Comparison of ENCODE assay signal across 26 cellular contexts in genomic region chr1:236110137-236110536, GRCh38. TPM values are rescaled to one million over a fixed set of nuclear protein-coding genes. Genes with fewer than 3 reads are reported as not detected.
"Had no signal": no experiment of that assay in that cellular context is flagged by ENCODE, and none has a peak within 500 bp of the region (broad histone marks: within the 10 kb centered on the region; RNA-seq: fewer than 3 reads in every experiment).

No MANE protein-coding gene starts in this region.

- DNase-seq: left colon; left lung; mesendoderm; right cardiac atrium; stimulated activated CD4-positive, alpha-beta T cell treated with anti-CD3 and anti-CD28 coated beads, Interleukin-12 subunit alpha, Interleukin-12 subunit beta, amount 100 ng/mL, for 4 hours; stimulated activated CD4-positive, alpha-beta T cell treated with anti-CD3 and anti-CD28 coated beads, Interleukin-15, amount 100 ng/mL, for 24 hours; stimulated activated CD4-positive, alpha-beta T cell treated with anti-CD3 and anti-CD28 coated beads, Interleukin-2, amount 100 ng/mL, for 24 hours; stimulated activated CD4-positive, alpha-beta T cell treated with anti-CD3 and anti-CD28 coated beads, Interleukin-4, amount 100 ng/mL, for 1 hour; stimulated activated naive B cell treated with anti-CD40 and anti-IgM and Interleukin-4, amounts not matched to agents 10 μg/mL and 1 μg/mL and 100 μg/mL, for 72 hours; stimulated activated naive CD8-positive, alpha-beta T cell treated with anti-CD3 and anti-CD28 coated beads, Interleukin-15, Interleukin-2, amounts not matched to agents 100 U/mL and 50 U/mL, for 24 hours; stomach; testis; transverse colon had no signal

- H3K27ac Mint-ChIP-seq: immature natural killer cell; mesothelial cell of epicardium; naive B cell; natural killer cell treated with Interleukin-12 subunit alpha and Interleukin-12 subunit beta and Interleukin-15 and Interleukin-18, amount 100 ng/mL, for 72 hours; progenitor cell of endocrine pancreas; stimulated activated naive B cell treated with anti-CD40 and anti-IgM and Interleukin-4, amounts not matched to agents 10 μg/mL and 1 μg/mL and 100 μg/mL, for 72 hours had no signal

- H2AFZ ChIP-seq: parathyroid adenoma had no signal

- H3K4me1 ChIP-seq: left lung, parathyroid adenoma, testis, thyroid gland, transverse colon, upper lobe of left lung, vagina had no signal

- H3K4me3 ChIP-seq: left lung, lung, skin epidermis, stomach, testis, thyroid gland, transverse colon, upper lobe of left lung, vagina had no signal

- H3K9me3 ChIP-seq: left lung, stomach, testis, thyroid gland, transverse colon, upper lobe of left lung, vagina had no signal

- FAIRE-seq: kidney had no signal

- H3K27me3 ChIP-seq: left lung, stomach, testis, thyroid gland, transverse colon, upper lobe of left lung, vagina had no signal

- H3K9me3 Mint-ChIP-seq: immature natural killer cell; mesothelial cell of epicardium; naive B cell; natural killer cell treated with Interleukin-12 subunit alpha and Interleukin-12 subunit beta and Interleukin-15 and Interleukin-18, amount 100 ng/mL, for 72 hours; neural crest cell; stimulated activated naive B cell treated with anti-CD40 and anti-IgM and Interleukin-4, amounts not matched to agents 10 μg/mL and 1 μg/mL and 100 μg/mL, for 72 hours had no signal

- H3K9ac ChIP-seq: parathyroid adenoma had no signal

- H3K4me1 Mint-ChIP-seq: immature natural killer cell, naive B cell had no signal

- H3K36me3 ChIP-seq: left lung, stomach, thyroid gland, transverse colon, upper lobe of left lung, vagina had no signal

- H3K79me2 ChIP-seq: parathyroid adenoma had no signal

- ATAC-seq: left colon; natural killer cell treated with Interleukin-12 subunit alpha and Interleukin-12 subunit beta and Interleukin-15 and Interleukin-18, amount 100 ng/mL, for 72 hours; right cardiac atrium; stimulated activated naive CD8-positive, alpha-beta T cell treated with anti-CD3 and anti-CD28 coated beads, Interleukin-15, Interleukin-2, amounts not matched to agents 100 U/mL and 50 U/mL, for 24 hours had no signal

- H3K4me3 Mint-ChIP-seq: immature natural killer cell; mesothelial cell of epicardium; naive B cell; natural killer cell treated with Interleukin-12 subunit alpha and Interleukin-12 subunit beta and Interleukin-15 and Interleukin-18, amount 100 ng/mL, for 72 hours; neural crest cell; stimulated activated naive B cell treated with anti-CD40 and anti-IgM and Interleukin-4, amounts not matched to agents 10 μg/mL and 1 μg/mL and 100 μg/mL, for 72 hours had no signal

- H3K36me3 Mint-ChIP-seq: immature natural killer cell; mesothelial cell of epicardium; naive B cell; natural killer cell treated with Interleukin-12 subunit alpha and Interleukin-12 subunit beta and Interleukin-15 and Interleukin-18, amount 100 ng/mL, for 72 hours; stimulated activated naive B cell treated with anti-CD40 and anti-IgM and Interleukin-4, amounts not matched to agents 10 μg/mL and 1 μg/mL and 100 μg/mL, for 72 hours had no signal

- H3K27ac ChIP-seq: left lung, parathyroid adenoma, skin epidermis, stomach, testis, thyroid gland, transverse colon, upper lobe of left lung, vagina had no signal

RNA-seq across cellular contexts. Expression of gene NID1, which starts 45.2 kb away (rescaled TPM):
- total RNA-seq: natural killer cell treated with Interleukin-12 subunit alpha and Interleukin-12 subunit beta and Interleukin-15 and Interleukin-18, amount 100 ng/mL, for 72 hours had no signal
- polyA plus RNA-seq: immature natural killer cell had no signal
